ENCODE assay signal across 1 cellular context in the genomic region with DNA sequence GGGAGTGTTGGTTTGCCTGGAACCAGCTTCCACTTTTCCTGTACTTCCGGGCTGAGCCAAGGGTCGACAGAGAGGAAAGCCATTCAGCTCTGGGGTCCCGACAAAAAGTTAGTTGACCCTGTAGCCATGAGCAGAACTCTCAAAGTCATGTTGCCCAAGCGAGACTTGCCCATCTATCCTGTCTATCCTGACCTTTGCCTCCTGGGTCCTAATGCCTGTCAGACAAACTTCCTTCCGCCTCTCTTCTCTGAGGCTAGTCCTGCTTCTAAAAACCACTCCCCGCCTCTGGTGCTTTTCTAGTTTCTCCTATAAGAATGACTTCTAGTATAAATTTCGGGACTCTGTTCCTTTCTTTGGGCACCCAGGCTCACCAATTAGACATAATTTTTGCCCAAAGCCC.
TF ChIP-seq lines count a peak whose summit lies in the region.

No MANE protein-coding gene starts in this region.

TF ChIP-seq in GM23338, 12 proteins besides CTCF, POLR2A, EP300 and RAD21 (continued from another document):
- TF ChIP-seq NANOG (IDR thresholded peaks at IDR 0.05; ENCODE audit: borderline replicate concordance) (no peak), ZNF331 (CRISPR knock-in tag; IDR thresholded peaks at IDR 0.05; ENCODE audit: low read depth) (no peak), POLR2AphosphoS5 (IDR thresholded peaks at IDR 0.05; ENCODE audit: low read depth) (no peak), ZNF114 (CRISPR knock-in tag; IDR thresholded peaks at IDR 0.05) (no peak), EZH2 (IDR thresholded peaks at IDR 0.05; ENCODE audit: low read depth, unreplicated experiment) (no peak), CREB1 (CRISPR knock-in tag; IDR thresholded peaks at IDR 0.05; ENCODE audit: low read depth) (no peak)
- TF ChIP-seq, protein P1, sequence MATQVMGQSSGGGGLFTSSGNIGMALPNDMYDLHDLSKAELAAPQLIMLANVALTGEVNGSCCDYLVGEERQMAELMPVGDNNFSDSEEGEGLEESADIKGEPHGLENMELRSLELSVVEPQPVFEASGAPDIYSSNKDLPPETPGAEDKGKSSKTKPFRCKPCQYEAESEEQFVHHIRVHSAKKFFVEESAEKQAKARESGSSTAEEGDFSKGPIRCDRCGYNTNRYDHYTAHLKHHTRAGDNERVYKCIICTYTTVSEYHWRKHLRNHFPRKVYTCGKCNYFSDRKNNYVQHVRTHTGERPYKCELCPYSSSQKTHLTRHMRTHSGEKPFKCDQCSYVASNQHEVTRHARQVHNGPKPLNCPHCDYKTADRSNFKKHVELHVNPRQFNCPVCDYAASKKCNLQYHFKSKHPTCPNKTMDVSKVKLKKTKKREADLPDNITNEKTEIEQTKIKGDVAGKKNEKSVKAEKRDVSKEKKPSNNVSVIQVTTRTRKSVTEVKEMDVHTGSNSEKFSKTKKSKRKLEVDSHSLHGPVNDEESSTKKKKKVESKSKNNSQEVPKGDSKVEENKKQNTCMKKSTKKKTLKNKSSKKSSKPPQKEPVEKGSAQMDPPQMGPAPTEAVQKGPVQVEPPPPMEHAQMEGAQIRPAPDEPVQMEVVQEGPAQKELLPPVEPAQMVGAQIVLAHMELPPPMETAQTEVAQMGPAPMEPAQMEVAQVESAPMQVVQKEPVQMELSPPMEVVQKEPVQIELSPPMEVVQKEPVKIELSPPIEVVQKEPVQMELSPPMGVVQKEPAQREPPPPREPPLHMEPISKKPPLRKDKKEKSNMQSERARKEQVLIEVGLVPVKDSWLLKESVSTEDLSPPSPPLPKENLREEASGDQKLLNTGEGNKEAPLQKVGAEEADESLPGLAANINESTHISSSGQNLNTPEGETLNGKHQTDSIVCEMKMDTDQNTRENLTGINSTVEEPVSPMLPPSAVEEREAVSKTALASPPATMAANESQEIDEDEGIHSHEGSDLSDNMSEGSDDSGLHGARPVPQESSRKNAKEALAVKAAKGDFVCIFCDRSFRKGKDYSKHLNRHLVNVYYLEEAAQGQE (IDR thresholded peaks at IDR 0.05; ENCODE audit: unreplicated experiment) = no peak
- TF ChIP-seq, protein P2, sequence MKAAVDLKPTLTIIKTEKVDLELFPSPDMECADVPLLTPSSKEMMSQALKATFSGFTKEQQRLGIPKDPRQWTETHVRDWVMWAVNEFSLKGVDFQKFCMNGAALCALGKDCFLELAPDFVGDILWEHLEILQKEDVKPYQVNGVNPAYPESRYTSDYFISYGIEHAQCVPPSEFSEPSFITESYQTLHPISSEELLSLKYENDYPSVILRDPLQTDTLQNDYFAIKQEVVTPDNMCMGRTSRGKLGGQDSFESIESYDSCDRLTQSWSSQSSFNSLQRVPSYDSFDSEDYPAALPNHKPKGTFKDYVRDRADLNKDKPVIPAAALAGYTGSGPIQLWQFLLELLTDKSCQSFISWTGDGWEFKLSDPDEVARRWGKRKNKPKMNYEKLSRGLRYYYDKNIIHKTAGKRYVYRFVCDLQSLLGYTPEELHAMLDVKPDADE (IDR thresholded peaks at IDR 0.05) = no peak
